In genomic region chr16:63602206-63602927, GRCh38 we compare ENCODE assay signal across 9 cellular contexts.
"Had no signal": no experiment of that assay in that cellular context is flagged by ENCODE, and none has a peak within 500 bp of the region (broad histone marks: within the 10 kb centered on the region; RNA-seq: fewer than 3 reads in every experiment).

No MANE protein-coding gene starts in this region.

- H3K9me3 ChIP-seq: HAP-1 had no signal

- DNase-seq: GM23248, GOT3, H7, HFFc6, IMR-90, KBM-7 had no signal

- H3K36me3 ChIP-seq: HAP-1 had no signal

- H2AFZ ChIP-seq: GM23248 had no signal

- H3K27ac ChIP-seq: GM23248, HL-60 had no signal

- ATAC-seq: HCT116 had no signal

- H3K9ac ChIP-seq: GM23248 had no signal

- H3K4me3 ChIP-seq: GM23248, HAP-1 had no signal

- H3K4me1 ChIP-seq: HAP-1 had no signal
